Comparison of ENCODE assay signal across 8 cellular contexts in genomic region chr3:49553690-49554634, GRCh38. TPM values are rescaled to one million over a fixed set of nuclear protein-coding genes. Genes with fewer than 3 reads are reported as not detected.
DNase-seq lines count a peak whose midpoint lies in the region; ATAC-seq and TF ChIP-seq lines count a peak whose summit lies in the region.

TSS of gene BSN (plus strand) at chr3:49554477. CDS start at chr3:49554603, 126 bp downstream.

- H3K9me3 Mint-ChIP-seq in Caco-2 (ENCODE audit: unreplicated experiment), result no peaks in the 10 kb centered on the region

- peak; percentile 64 for ATAC-seq in GM21447 (IDR thresholded peaks at IDR 0.05; ENCODE audit: unreplicated experiment)
- ATAC-seq in mucosa of descending colon, result peak; percentile 93

- peaks cover 15% of the 10 kb centered on the region; the same call in 1 of the 2 replicates for H3K4me1 ChIP-seq in Caco-2
- H3K4me1 ChIP-seq in OCI-LY1 (ENCODE audit: insufficient read depth, low read length, severe bottlenecking), result peaks cover 15% of the 10 kb centered on the region
- no peaks in the 10 kb centered on the region for H3K4me1 ChIP-seq in mucosa of descending colon (ENCODE audit: low read depth)

- H3K4me3 ChIP-seq in Caco-2 (ENCODE audit: low read depth, low read length), result peak within 1 kb of the TSS; percentile 68
- peak within 1 kb of the TSS; percentile 65 for H3K4me3 ChIP-seq in OCI-LY1 (ENCODE audit: low read depth, low read length, poor library complexity, severe bottlenecking)
- peak within 1 kb of the TSS; percentile 44 for H3K4me3 ChIP-seq in epithelial cell of esophagus (ENCODE audit: low read length)
- H3K4me3 ChIP-seq in mucosa of descending colon, result peak within 1 kb of the TSS; percentile 9

- H3K79me2 ChIP-seq in OCI-LY1 (ENCODE audit: insufficient read depth, low read length), result no peaks in the 10 kb centered on the region

- POLR2A ChIA-PET in Caco-2 (lab: Charles Lee), result interaction anchor here (1.1 kb wide), 1 partner anchor 84 kb away, joined by 8 read pairs; the partner anchor contains the start of gene DAG1

- no peaks in the 10 kb centered on the region for H3K36me3 Mint-ChIP-seq in Caco-2 (ENCODE audit: insufficient read depth, unreplicated experiment)

- H3K9me2 ChIP-seq in OCI-LY1 (ENCODE audit: low read depth, low read length), result no peaks in the 10 kb centered on the region

- H3K27ac Mint-ChIP-seq in Caco-2 (ENCODE audit: unreplicated experiment), result peak within 1 kb of the TSS; percentile 76

- CTCF ChIA-PET in Caco-2 (lab: Charles Lee), result interaction anchor here (0.5 to 2.1 kb wide), 5 partner anchors 14 to 147 kb away, joined by 3 to 31 read pairs (median 5); no protein-coding TSS in a partner anchor

- peak within 1 kb of the TSS; percentile 69 for H3K4me2 ChIP-seq in OCI-LY1 (ENCODE audit: low read length)

- TSS peak; percentile 38 for BruUV-seq in Caco-2 (replicated peaks; lab: Mats Ljungman, UMichigan)

- peak within 1 kb of the TSS; percentile 70 for H3K9ac ChIP-seq in OCI-LY1 (ENCODE audit: low read length)

- no peaks in the 10 kb centered on the region for H3K36me3 ChIP-seq in Caco-2 (ENCODE audit: control insufficient read depth, insufficient read depth, low read length)
- H3K36me3 ChIP-seq in OCI-LY1 (ENCODE audit: insufficient read depth, low read length), result no peaks in the 10 kb centered on the region
- H3K36me3 ChIP-seq in mucosa of descending colon (ENCODE audit: low read depth), result no peaks in the 10 kb centered on the region

- H3K27ac ChIP-seq in OCI-LY1 (ENCODE audit: low read depth, low read length, poor library complexity, severe bottlenecking), result no peak within 1 kb of the TSS

- no peaks in the 10 kb centered on the region for H3K4me1 Mint-ChIP-seq in Caco-2 (ENCODE audit: low read depth, unreplicated experiment)

- peaks cover 3% of the 10 kb centered on the region for H3K27me3 Mint-ChIP-seq in Caco-2 (ENCODE audit: insufficient read depth, unreplicated experiment)

- H3K27me3 ChIP-seq in Caco-2 (replicated peaks; ENCODE audit: control insufficient read depth, insufficient read depth, low read length) (no peaks in the 10 kb centered on the region), OCI-LY1 (ENCODE audit: insufficient read depth, low read length) (peaks cover 7% of the 10 kb centered on the region; the same call in 1 of the 2 replicates)

- H3K4me3 Mint-ChIP-seq in Caco-2 (ENCODE audit: unreplicated experiment), result peak within 1 kb of the TSS; percentile 84

- intact Hi-C loops in Caco-2 (cut with micrococcal nuclease; ENCODE audit: unreplicated experiment), result loop anchor here (1.0 kb wide), 1 partner anchor 14 kb away; no protein-coding TSS in a partner anchor
- intact Hi-C loops in mucosa of descending colon (cut with DNase I, micrococcal nuclease), result no loop called here

- TF ChIP-seq CTCF in Caco-2 (IDR thresholded peaks at IDR 0.05; ENCODE audit: insufficient read depth in 1 of 2, low read depth in 1 of 2, low read length in 1 of 2, severe bottlenecking in 1 of 2, unreplicated experiment in 1 of 2) (no peak), OCI-LY1 (IDR thresholded peaks at IDR 0.05; ENCODE audit: low read length) (no peak), epithelial cell of esophagus (IDR thresholded peaks at IDR 0.05; ENCODE audit: insufficient read depth, low read depth, low read length, missing control alignments) (no peak), mucosa of descending colon (IDR thresholded peaks at IDR 0.05) (no peak)

- H4K20me1 ChIP-seq in OCI-LY1 (ENCODE audit: insufficient read depth, low read length), result no peaks in the 10 kb centered on the region

- no peaks in the 10 kb centered on the region for H3F3A ChIP-seq in OCI-LY1 (ENCODE audit: insufficient read depth, low read length)

- H2AFZ ChIP-seq in OCI-LY1 (ENCODE audit: low read length), result no peak within 1 kb of the TSS

- H3K9me3 ChIP-seq in Caco-2, result no peaks in the 10 kb centered on the region
- H3K9me3 ChIP-seq in OCI-LY1 (ENCODE audit: low read length), result no peaks in the 10 kb centered on the region
- no peaks in the 10 kb centered on the region for H3K9me3 ChIP-seq in mucosa of descending colon

- DNase-seq in Caco-2, result peak; percentile 91 to 95
- peak; percentile 99 for DNase-seq in HuH-7 (ENCODE audit: low spot score)
- DNase-seq in activated T-cell treated with anti-CD3 and anti-CD28 coated beads for 4 hours, result peak; percentile 80
- DNase-seq in epithelial cell of esophagus (ENCODE audit: low read depth), result peak; percentile 76
- DNase-seq in mucosa of descending colon, result peak; percentile 80 to 87 (median 87)
- DNase-seq in stimulated activated CD8-positive, alpha-beta memory T cell treated with anti-CD3 and anti-CD28 coated beads, Interleukin-4, amount 100 ng/mL, for 1 hour (ENCODE audit: low read depth in 2 of 2, low spot score in 1 of 2), result peak; percentile 64 to 84

RNA-seq across cellular contexts. Expression of gene BSN, which starts in this region (rescaled TPM):
- 0.77 and 0.93 TPM in 2 replicates for total RNA-seq in Caco-2 (2022)
- 1 to 10 TPM in 1 of 3 donors, under 1 TPM in 2; 0.17 to 1.2 (median 0.36) TPM for total RNA-seq in mucosa of descending colon

Comparison
In these comparisons a context has a peak if more than half of its experiments do, and no peak if none do; other contexts are left out.
1. Peak in DNase-seq and H3K4me3 ChIP-seq in Caco-2; RNA of the gene not detected or under 1 TPM.
2. H3K4me3 ChIP-seq: peak in every context shown above with its lines; median percentile 68 in Caco-2; 65 in OCI-LY1; 44 in epithelial cell of esophagus; 9 in mucosa of descending colon.